Comparison of ENCODE assay signal across 13 cellular contexts in the genomic region with DNA sequence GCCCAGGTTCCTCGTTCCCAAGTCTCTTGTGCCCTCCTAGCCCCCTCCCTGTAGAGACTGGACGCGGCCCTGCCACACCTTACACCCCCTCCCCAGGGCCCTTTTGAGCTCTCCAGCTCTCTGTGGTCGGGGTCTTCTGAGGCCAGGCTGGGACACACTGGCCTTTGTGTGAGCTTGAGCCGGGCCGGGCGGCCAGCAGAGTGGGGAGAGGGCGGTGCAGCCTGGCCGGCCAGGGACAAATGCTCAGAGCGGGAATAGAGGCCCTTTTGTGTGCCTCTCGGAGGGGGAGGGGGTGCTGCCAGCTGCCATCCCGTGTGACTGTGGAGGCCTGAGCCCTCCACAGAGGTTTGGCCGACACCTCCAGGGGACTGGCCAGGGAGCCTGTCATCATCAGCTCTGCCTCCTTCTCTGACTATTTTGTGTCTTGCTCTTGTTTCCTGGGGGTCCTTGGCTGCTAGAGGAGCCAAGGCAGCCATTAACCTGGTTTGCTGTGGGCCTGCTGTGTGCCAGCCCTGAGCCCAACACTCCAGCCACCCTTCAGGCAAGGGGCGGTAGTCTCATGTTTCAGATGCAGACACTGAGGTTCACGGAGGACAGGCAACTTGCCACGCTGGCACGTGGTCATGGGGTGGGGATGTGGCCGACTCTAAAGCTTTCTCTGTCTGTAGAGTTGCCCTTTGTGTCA. TPM values are rescaled to one million over a fixed set of nuclear protein-coding genes. Genes with fewer than 3 reads are reported as not detected.
A peak's percentile ranks its signal among the peaks of the same experiment; 100 is the strongest.
DNase-seq lines count a peak whose midpoint lies in the region; ATAC-seq and TF ChIP-seq lines count a peak whose summit lies in the region.
"Had no signal": no experiment of that assay in that cellular context is flagged by ENCODE, and none has a peak within 500 bp of the region (broad histone marks: within the 10 kb centered on the region; RNA-seq: fewer than 3 reads in every experiment).

No MANE protein-coding gene starts in this region.

- H3K36me3 ChIP-seq in RWPE2 (ENCODE audit: low read depth) (no peaks in the 10 kb centered on the region), heart left ventricle (no peaks in the 10 kb centered on the region), osteoblast (ENCODE audit: insufficient read depth, low read length) (no peaks in the 10 kb centered on the region), brain microvascular endothelial cell (replicated peaks) (no peaks in the 10 kb centered on the region), hepatocyte (replicated peaks; ENCODE audit: insufficient read depth, low read depth) (no peaks in the 10 kb centered on the region)
- H3K36me3 ChIP-seq: BLaER1 treated with 17β-estradiol and CSF1 and Interleukin-3, amounts not matched to agents 10 nM and 100 nM; gastrocnemius medialis had no signal

- DNase-seq in CD14-positive monocyte (ENCODE audit: low spot score) (peak; percentile 27), RWPE2 (ENCODE audit: low spot score) (peak; percentile 36), heart left ventricle (peak in 3 of 5 donors; percentile 21 to 28 (median 26)), osteoblast (ENCODE audit: insufficient read length, low spot score, missing footprints) (peak; percentile 77), T-helper 17 cell (no peak), brain microvascular endothelial cell (no peak), hepatocyte (ENCODE audit: low spot score) (no peak), NCI-H774 (lab: John Stamatoyannopoulos, UW) (no peak)
- DNase-seq: activated CD4-positive, alpha-beta memory T cell treated with anti-CD3 and anti-CD28 coated beads for 36 hours; gastrocnemius medialis; NK-92 treated with Interleukin-12 subunit alpha and Interleukin-12 subunit beta, amount 100 ng/mL, for 24 hours had no signal

- H3K27ac Mint-ChIP-seq in CD14-positive monocyte = peak overlapping the region in 1 of 7 donors; percentile 47
- no peak overlapping the region for H3K27ac Mint-ChIP-seq in T-helper 17 cell
- H3K27ac Mint-ChIP-seq: activated CD4-positive, alpha-beta memory T cell treated with anti-CD3 and anti-CD28 coated beads for 36 hours; dendritic cell treated with granulocyte-macrophage colony-stimulating factor and Interleukin-4, amounts not matched to agents 40 ng/mL and 50 ng/mL, for 4 days had no signal

- H3K4me3 ChIP-seq in RWPE2 (ENCODE audit: severe bottlenecking) = no peak overlapping the region
- no peak overlapping the region for H3K4me3 ChIP-seq in heart left ventricle
- no peak overlapping the region for H3K4me3 ChIP-seq in osteoblast (ENCODE audit: insufficient read depth, low read length)
- H3K4me3 ChIP-seq in brain microvascular endothelial cell (ENCODE audit: low read depth, low read length) = no peak overlapping the region
- H3K4me3 ChIP-seq in hepatocyte = no peak overlapping the region
- H3K4me3 ChIP-seq: BLaER1 treated with 17β-estradiol and CSF1 and Interleukin-3, amounts not matched to agents 10 nM and 100 nM; gastrocnemius medialis had no signal

- ATAC-seq in RWPE2 (ENCODE audit: low read depth) (no peak), heart left ventricle (no peak), T-helper 17 cell (no peak)
- ATAC-seq: gastrocnemius medialis had no signal

- H3K9me3 ChIP-seq in RWPE2 (ENCODE audit: severe bottlenecking) (no peaks in the 10 kb centered on the region), heart left ventricle (no peaks in the 10 kb centered on the region), osteoblast (ENCODE audit: low read depth, low read length) (no peaks in the 10 kb centered on the region), T-helper 17 cell (ENCODE audit: control insufficient read depth, low read length, poor library complexity, severe bottlenecking) (no peaks in the 10 kb centered on the region), hepatocyte (ENCODE audit: low read depth) (no peaks in the 10 kb centered on the region)
- H3K9me3 ChIP-seq: BLaER1 treated with 17β-estradiol and CSF1 and Interleukin-3, amounts not matched to agents 10 nM and 100 nM; gastrocnemius medialis had no signal

- TF ChIP-seq CTCF in CD14-positive monocyte (IDR thresholded peaks at IDR 0.05) = no peak
- TF ChIP-seq CTCF in RWPE2 (IDR thresholded peaks at IDR 0.05; ENCODE audit: poor library complexity, severe bottlenecking) = no peak
- TF ChIP-seq CTCF in heart left ventricle (IDR thresholded peaks at IDR 0.05) = no peak
- no peak for TF ChIP-seq CTCF in osteoblast (IDR thresholded peaks at IDR 0.05; ENCODE audit: extremely low read depth, low read depth, low read length)
- no peak for TF ChIP-seq CTCF in brain microvascular endothelial cell (IDR thresholded peaks at IDR 0.05; ENCODE audit: low read depth, low read length, missing control alignments)
- TF ChIP-seq CTCF in hepatocyte (IDR thresholded peaks at IDR 0.05; ENCODE audit: poor library complexity) = no peak

- H4K20me1 ChIP-seq in osteoblast (ENCODE audit: insufficient read depth, low read length) (peaks cover 3% of the 10 kb centered on the region), hepatocyte (ENCODE audit: insufficient read depth, poor library complexity, severe bottlenecking) (no peaks in the 10 kb centered on the region)

- H3K27me3 Mint-ChIP-seq in CD14-positive monocyte (ENCODE audit: low read depth in 3 of 3) (peaks cover 2 to 8% (median 5%) of the 10 kb centered on the region in 3 donors), T-helper 17 cell (peaks cover 4% of the 10 kb centered on the region)
- H3K27me3 Mint-ChIP-seq: activated CD4-positive, alpha-beta memory T cell treated with anti-CD3 and anti-CD28 coated beads for 36 hours; dendritic cell treated with granulocyte-macrophage colony-stimulating factor and Interleukin-4, amounts not matched to agents 40 ng/mL and 50 ng/mL, for 4 days had no signal

- no peak overlapping the region for H3K27ac ChIP-seq in RWPE2 (ENCODE audit: poor library complexity, severe bottlenecking)
- peak overlapping the region in 1 of 12 donors; percentile 51 for H3K27ac ChIP-seq in heart left ventricle
- no peak overlapping the region for H3K27ac ChIP-seq in osteoblast (ENCODE audit: low read depth, low read length)
- no peak overlapping the region for H3K27ac ChIP-seq in brain microvascular endothelial cell
- no peak overlapping the region for H3K27ac ChIP-seq in hepatocyte
- H3K27ac ChIP-seq: BLaER1 treated with 17β-estradiol and CSF1 and Interleukin-3, amounts not matched to agents 10 nM and 100 nM; gastrocnemius medialis had no signal

- intact Hi-C loops in CD14-positive monocyte (cut with micrococcal nuclease) (no loop called here), heart left ventricle (cut with DNase I) (no loop called here)

- H3K9me2 ChIP-seq in hepatocyte (replicated peaks; ENCODE audit: insufficient read depth) = no peaks in the 10 kb centered on the region

- no peak for TF ChIP-seq POLR2A in heart left ventricle (IDR thresholded peaks at IDR 0.05)

- H3K27me3 ChIP-seq in RWPE2 (ENCODE audit: insufficient read depth, poor library complexity, severe bottlenecking) = no peaks in the 10 kb centered on the region
- H3K27me3 ChIP-seq in heart left ventricle = no peaks in the 10 kb centered on the region
- H3K27me3 ChIP-seq in osteoblast (ENCODE audit: insufficient read depth, low read length) = no peaks in the 10 kb centered on the region
- no peaks in the 10 kb centered on the region for H3K27me3 ChIP-seq in brain microvascular endothelial cell (replicated peaks)
- no peaks in the 10 kb centered on the region for H3K27me3 ChIP-seq in hepatocyte
- H3K27me3 ChIP-seq: BLaER1 treated with 17β-estradiol and CSF1 and Interleukin-3, amounts not matched to agents 10 nM and 100 nM; gastrocnemius medialis had no signal

- H3K36me3 Mint-ChIP-seq in CD14-positive monocyte (no peaks in the 10 kb centered on the region), T-helper 17 cell (ENCODE audit: low read depth) (no peaks in the 10 kb centered on the region)
- H3K36me3 Mint-ChIP-seq: activated CD4-positive, alpha-beta memory T cell treated with anti-CD3 and anti-CD28 coated beads for 36 hours had no signal

- H3K4me2 ChIP-seq in osteoblast (ENCODE audit: insufficient read depth, low read length) (no peak overlapping the region), hepatocyte (no peak overlapping the region)
- H3K4me2 ChIP-seq: BLaER1 treated with 17β-estradiol and CSF1 and Interleukin-3, amounts not matched to agents 10 nM and 100 nM had no signal

- no peak overlapping the region for H2AFZ ChIP-seq in osteoblast (ENCODE audit: low read length)
- no peak overlapping the region for H2AFZ ChIP-seq in hepatocyte

- H3K79me2 ChIP-seq in osteoblast (ENCODE audit: insufficient read depth, low read length) (no peaks in the 10 kb centered on the region), hepatocyte (no peaks in the 10 kb centered on the region)

- no peaks in the 10 kb centered on the region for H3K4me1 ChIP-seq in RWPE2 (ENCODE audit: insufficient read depth, poor library complexity, severe bottlenecking)
- H3K4me1 ChIP-seq in heart left ventricle = peaks cover 0 to 21% (median 5%) of the 10 kb centered on the region in 12 donors
- H3K4me1 ChIP-seq in osteoblast (ENCODE audit: insufficient read depth, low read length) = no peaks in the 10 kb centered on the region
- peaks cover 3% of the 10 kb centered on the region for H3K4me1 ChIP-seq in hepatocyte (ENCODE audit: insufficient read depth)

- no peaks in the 10 kb centered on the region for H3K9me3 Mint-ChIP-seq in CD14-positive monocyte
- H3K9me3 Mint-ChIP-seq: activated CD4-positive, alpha-beta memory T cell treated with anti-CD3 and anti-CD28 coated beads for 36 hours; dendritic cell treated with granulocyte-macrophage colony-stimulating factor and Interleukin-4, amounts not matched to agents 40 ng/mL and 50 ng/mL, for 4 days had no signal

- no peaks in the 10 kb centered on the region for H3K4me1 Mint-ChIP-seq in CD14-positive monocyte
- H3K4me1 Mint-ChIP-seq in T-helper 17 cell = no peaks in the 10 kb centered on the region

- whole genome bisulfite sequencing in heart left ventricle, 4 donors = 59 to 83% (median 78%) methylated on average over 17 to 18 of the region's 18 CpGs
- WGBS in hepatocyte (ENCODE audit: low lambda C conversion rate, missing lambda C conversion rate) = 81% methylated on average over 18 of the region's 18 CpGs

- in situ Hi-C loops in brain microvascular endothelial cell (cut with HindIII; ENCODE audit: low pct_ligation_motif_present, low sequenced_read_pairs) = no loop called here

- H3K4me3 Mint-ChIP-seq in CD14-positive monocyte = no peak overlapping the region
- H3K4me3 Mint-ChIP-seq in T-helper 17 cell = no peak overlapping the region
- H3K4me3 Mint-ChIP-seq: activated CD4-positive, alpha-beta memory T cell treated with anti-CD3 and anti-CD28 coated beads for 36 hours; dendritic cell treated with granulocyte-macrophage colony-stimulating factor and Interleukin-4, amounts not matched to agents 40 ng/mL and 50 ng/mL, for 4 days had no signal

RNA-seq across cellular contexts. Expression of gene FAM222A, which starts 13.6 kb away (rescaled TPM):
- not detected for polyA plus RNA-seq in CD14-positive monocyte
- 10 to 100 TPM in 6 of 9 donors, 1 to 10 TPM in 3; 3.5 to 45.8 (median 11.2) TPM for total RNA-seq in heart left ventricle
- 1 to 10 TPM; 4.1 to 9.4 TPM for polyA plus RNA-seq in heart left ventricle
- 0.29 and 0.36 TPM in 2 replicates for total RNA-seq in osteoblast
- 1 to 10 TPM; 1.3 to 2.0 TPM for total RNA-seq in T-helper 17 cell
- total RNA-seq in hepatocyte = 7.4 and 8.5 TPM in 2 replicates
- polyA plus RNA-seq in hepatocyte = 8.3 and 11.3 TPM in 2 replicates

Comparison
In these comparisons a context has a peak if more than half of its experiments do, and no peak if none do; other contexts are left out.
1. DNase-seq: peak in CD14-positive monocyte (single experiment), RWPE2 (single experiment), heart left ventricle (3 of 5) and osteoblast (single experiment); none in T-helper 17 cell (0 of 3), brain microvascular endothelial cell (single experiment), hepatocyte (single experiment) and NCI-H774 (single experiment).